24 cellular contexts compared by ENCODE assay signal in the genomic region with DNA sequence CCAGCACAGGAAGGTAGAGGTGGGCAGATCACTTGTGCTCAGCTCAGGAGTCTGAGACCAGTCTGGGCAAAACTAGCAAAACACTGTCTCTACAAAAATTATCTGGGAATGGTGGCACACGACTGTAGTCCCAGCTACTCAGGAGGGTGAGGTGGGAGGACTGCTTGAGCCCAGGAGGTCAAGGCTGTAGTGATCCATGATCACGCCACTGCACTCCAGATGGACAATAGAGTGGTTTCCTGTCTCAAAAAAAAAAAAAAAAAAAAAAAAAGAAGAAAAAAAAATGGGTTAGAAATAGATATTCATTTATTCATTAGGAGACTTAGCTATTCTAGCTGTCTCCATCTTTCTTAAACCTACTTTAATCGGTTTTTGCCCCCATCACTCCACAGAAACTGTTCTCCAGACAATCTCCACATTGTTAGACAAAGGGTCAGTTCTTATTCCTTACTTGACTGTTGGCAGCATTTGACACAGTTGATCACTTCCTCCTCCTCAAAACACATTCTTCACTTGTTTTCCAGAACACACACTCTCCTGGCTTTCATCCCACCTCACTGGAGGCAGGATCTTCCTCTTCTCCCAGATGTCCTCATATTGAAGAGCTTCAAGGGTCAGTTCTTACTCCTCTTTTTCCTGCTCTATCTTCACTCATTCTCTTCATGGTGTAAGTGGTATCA.
DNase-seq lines count a peak whose midpoint lies in the region; ATAC-seq, FAIRE-seq and TF ChIP-seq lines count a peak whose summit lies in the region.
"Had no signal": no experiment of that assay in that cellular context is flagged by ENCODE, and none has a peak within 500 bp of the region (broad histone marks: within the 10 kb centered on the region; RNA-seq: fewer than 3 reads in every experiment).

No MANE protein-coding gene starts in this region.

- H3K4me3 ChIP-seq in endothelial cell of umbilical vein (replicated peaks in 1 of 3; ENCODE audit: insufficient read depth in 1 of 3, low read depth in 1 of 3, low read length in 3 of 3) (no peak overlapping the region), OCI-LY7 (ENCODE audit: low read depth, low read length, poor library complexity, severe bottlenecking) (no peak overlapping the region), colonic mucosa (no peak overlapping the region)
- H3K4me3 ChIP-seq: GM23248, psoas muscle, tibial artery had no signal

- DNase-seq in RPMI7951 (ENCODE audit: low read depth) (peak; percentile 34), endothelial cell of umbilical vein (ENCODE audit: low read depth, low spot score) (peak; percentile 79), kidney tubule cell (ENCODE audit: low spot score) (peak; percentile 5), OCI-LY7 (ENCODE audit: low spot score) (no peak), colonic mucosa (no peak)
- no peak for DNase-seq in stimulated activated effector memory CD8-positive, alpha-beta T cell treated with anti-CD3 and anti-CD28 coated beads, Interleukin-12 subunit alpha, Interleukin-12 subunit beta, amount 100 ng/mL, for 72 hours (ENCODE audit: low spot score in 2 of 2)
- DNase-seq: cerebellar nuclear complex; effector CD4-positive, alpha-beta T cell; erythroblast; glutamatergic neuron; GM23248; NCI-H1417 treated with DMSO at 0.1 percent for 48 hours; NCI-H446 treated with DMSO at 0.1 percent for 48 hours; OCI-M1; psoas muscle; SHP77; stimulated activated CD4-positive, alpha-beta T cell treated with anti-CD3 and anti-CD28 coated beads, Interleukin-4, amount 100 ng/mL, for 1 hour; stimulated activated naive CD4-positive, alpha-beta T cell treated with Interleukin-2 at 50 U/mL for 16 hours; T-helper 9 cell; tibial artery; WERI-Rb-1 had no signal

- H3K4me1 Mint-ChIP-seq in stimulated activated effector memory CD8-positive, alpha-beta T cell treated with anti-CD3 and anti-CD28 coated beads, Interleukin-12 subunit alpha, Interleukin-12 subunit beta, amount 100 ng/mL, for 72 hours = peaks cover 8% of the 10 kb centered on the region

- H3K79me2 ChIP-seq in endothelial cell of umbilical vein (ENCODE audit: control insufficient read depth, insufficient read depth, low read length) (no peaks in the 10 kb centered on the region), OCI-LY7 (ENCODE audit: insufficient read depth, low read depth, low read length) (no peaks in the 10 kb centered on the region)

- FAIRE-seq in endothelial cell of umbilical vein (lab: Jason Lieb, UNC) = peak; percentile 62

- H3K9ac ChIP-seq in endothelial cell of umbilical vein (replicated peaks; ENCODE audit: extremely low read depth, insufficient read depth, low read length) = no peak overlapping the region
- H3K9ac ChIP-seq in colonic mucosa (ENCODE audit: low read depth in 2 of 2, low read length in 2 of 2) = no peak overlapping the region
- H3K9ac ChIP-seq: GM23248 had no signal

- H3K4me1 ChIP-seq in endothelial cell of umbilical vein (ENCODE audit: control insufficient read depth, extremely low read depth, insufficient read depth, low read length) (peaks cover 19% of the 10 kb centered on the region), OCI-LY7 (ENCODE audit: insufficient read depth, low read length, poor library complexity, severe bottlenecking) (peaks cover 25% of the 10 kb centered on the region), colonic mucosa (no peaks in the 10 kb centered on the region)
- H3K4me1 ChIP-seq: psoas muscle, tibial artery had no signal

- intact Hi-C loops in endothelial cell of umbilical vein (cut with micrococcal nuclease) (no loop called here), OCI-LY7 (cut with micrococcal nuclease; ENCODE audit: unreplicated experiment) (no loop called here), colonic mucosa (cut with DNase I) (no loop called here)

- H3K27me3 ChIP-seq in endothelial cell of umbilical vein (ENCODE audit: control insufficient read depth in 2 of 2, insufficient read depth in 2 of 2, low read length in 2 of 2) = no peaks in the 10 kb centered on the region
- H3K27me3 ChIP-seq in colonic mucosa = no peaks in the 10 kb centered on the region
- H3K27me3 ChIP-seq: neutrophil, tibial artery had no signal

- no peaks in the 10 kb centered on the region for H3K9me3 ChIP-seq in endothelial cell of umbilical vein (replicated peaks; ENCODE audit: control insufficient read depth, insufficient read depth, low read length)
- H3K9me3 ChIP-seq in OCI-LY7 (ENCODE audit: low read length) = no peaks in the 10 kb centered on the region
- no peaks in the 10 kb centered on the region for H3K9me3 ChIP-seq in colonic mucosa
- H3K9me3 ChIP-seq: neutrophil, psoas muscle, tibial artery had no signal

- H3K27ac ChIP-seq in endothelial cell of umbilical vein (ENCODE audit: insufficient read depth, low read depth, low read length) (peak overlapping the region; percentile 14), OCI-LY7 (ENCODE audit: low read depth, low read length, poor library complexity, severe bottlenecking) (no peak overlapping the region), colonic mucosa (no peak overlapping the region)
- H3K27ac ChIP-seq: GM23248, neutrophil, psoas muscle, tibial artery, WERI-Rb-1 had no signal

- CTCF ChIA-PET in endothelial cell of umbilical vein (lab: Charles Lee) = interaction anchor here (0.6 to 1.2 kb wide), 9 partner anchors 17 to 1392 kb away, joined by 3 to 6 read pairs (median 3); no protein-coding TSS in a partner anchor
- CTCF ChIA-PET in OCI-LY7 (lab: Charles Lee; ENCODE audit: unreplicated experiment) = no interaction called here

- no peaks in the 10 kb centered on the region for H3K36me3 ChIP-seq in endothelial cell of umbilical vein (ENCODE audit: control insufficient read depth in 2 of 2, extremely low read depth in 1 of 2, insufficient read depth in 2 of 2, low read length in 2 of 2)
- H3K36me3 ChIP-seq in OCI-LY7 (ENCODE audit: insufficient read depth, low read length) = no peaks in the 10 kb centered on the region
- H3K36me3 ChIP-seq in colonic mucosa = no peaks in the 10 kb centered on the region
- H3K36me3 ChIP-seq: neutrophil, tibial artery, WERI-Rb-1 had no signal

- H3K4me2 ChIP-seq in endothelial cell of umbilical vein (ENCODE audit: insufficient read depth, low read length) = no peak overlapping the region
- H3K4me2 ChIP-seq in OCI-LY7 (ENCODE audit: low read length) = no peak overlapping the region

- no peak for TF ChIP-seq POLR2A in endothelial cell of umbilical vein (IDR thresholded peaks at IDR 0.05; ENCODE audit: low read depth, low read length)

- TF ChIP-seq CTCF in endothelial cell of umbilical vein (IDR thresholded peaks at IDR 0.05; ENCODE audit: extremely low read depth in 1 of 2, insufficient read depth in 1 of 2, low read depth in 1 of 2, low read length in 2 of 2) = no peak
- TF ChIP-seq CTCF in OCI-LY7 (conservative IDR thresholded peaks at IDR 0.05; ENCODE audit: low read length) = no peak
- TF ChIP-seq CTCF in colonic mucosa (IDR thresholded peaks at IDR 0.05) = no peak

- H2AFZ ChIP-seq in endothelial cell of umbilical vein (ENCODE audit: low read depth, low read length) = peak overlapping the region; percentile 33
- no peak overlapping the region for H2AFZ ChIP-seq in OCI-LY7 (ENCODE audit: low read length)
- H2AFZ ChIP-seq: GM23248 had no signal

- POLR2A ChIA-PET in endothelial cell of umbilical vein (lab: Charles Lee) (no interaction called here), OCI-LY7 (lab: Charles Lee) (interaction anchor here (0.6 kb wide), 1 partner anchor 509 kb away, joined by 3 read pairs; no protein-coding TSS in a partner anchor)

- H3K4me3 Mint-ChIP-seq in stimulated activated effector memory CD8-positive, alpha-beta T cell treated with anti-CD3 and anti-CD28 coated beads, Interleukin-12 subunit alpha, Interleukin-12 subunit beta, amount 100 ng/mL, for 72 hours = no peak overlapping the region
- H3K4me3 Mint-ChIP-seq: activated naive CD8-positive, alpha-beta T cell had no signal

- no peaks in the 10 kb centered on the region for H3K36me3 Mint-ChIP-seq in stimulated activated effector memory CD8-positive, alpha-beta T cell treated with anti-CD3 and anti-CD28 coated beads, Interleukin-12 subunit alpha, Interleukin-12 subunit beta, amount 100 ng/mL, for 72 hours

- no peaks in the 10 kb centered on the region for H3K9me3 Mint-ChIP-seq in stimulated activated effector memory CD8-positive, alpha-beta T cell treated with anti-CD3 and anti-CD28 coated beads, Interleukin-12 subunit alpha, Interleukin-12 subunit beta, amount 100 ng/mL, for 72 hours

- dilution Hi-C loops in endothelial cell of umbilical vein (cut with MboI; ENCODE audit: extremely low pct_ligation_motif_present, low sequenced_read_pairs) = no loop called here

- H3K27ac Mint-ChIP-seq in stimulated activated effector memory CD8-positive, alpha-beta T cell treated with anti-CD3 and anti-CD28 coated beads, Interleukin-12 subunit alpha, Interleukin-12 subunit beta, amount 100 ng/mL, for 72 hours = peak overlapping the region; percentile 1
- H3K27ac Mint-ChIP-seq: activated naive CD8-positive, alpha-beta T cell had no signal

- no TSS peak for BruUV-seq in endothelial cell of umbilical vein (replicated peaks; lab: Mats Ljungman, UMichigan)
- BruUV-seq in OCI-LY7 (replicated peaks; lab: Mats Ljungman, UMichigan) = no TSS peak

- ATAC-seq in stimulated activated effector memory CD8-positive, alpha-beta T cell treated with anti-CD3 and anti-CD28 coated beads, Interleukin-12 subunit alpha, Interleukin-12 subunit beta, amount 100 ng/mL, for 72 hours = no peak
- ATAC-seq in HG03378 (IDR thresholded peaks at IDR 0.05; ENCODE audit: unreplicated experiment) = no peak
- ATAC-seq: psoas muscle had no signal

- no peaks in the 10 kb centered on the region for H3K9me2 ChIP-seq in OCI-LY7 (ENCODE audit: insufficient read depth, low read length)

- no peaks in the 10 kb centered on the region for H4K20me1 ChIP-seq in endothelial cell of umbilical vein (replicated peaks; ENCODE audit: control insufficient read depth, extremely low read depth, insufficient read depth, low read length)
- H4K20me1 ChIP-seq in OCI-LY7 (ENCODE audit: insufficient read depth, low read length) = no peaks in the 10 kb centered on the region

- no peaks in the 10 kb centered on the region for H3K9me1 ChIP-seq in endothelial cell of umbilical vein (replicated peaks; ENCODE audit: control insufficient read depth, extremely low read depth, insufficient read depth, low read length)

TF ChIP-seq in endothelial cell of umbilical vein, 7 proteins besides CTCF, POLR2A, EP300 and RAD21 (continues in another document):
- TF ChIP-seq GATA2 (IDR thresholded peaks at IDR 0.05; ENCODE audit: insufficient read depth, insufficient read length, low read depth, low read length) (no peak), POLR2AphosphoS5 (IDR thresholded peaks at IDR 0.05; ENCODE audit: insufficient read depth, low read depth, low read length) (no peak), FOS (IDR thresholded peaks at IDR 0.05; ENCODE audit: borderline replicate concordance, insufficient read depth, low read length) (no peak), JUN (IDR thresholded peaks at IDR 0.05; ENCODE audit: borderline replicate concordance, insufficient read depth, insufficient read length, low read depth) (no peak), MYC (IDR thresholded peaks at IDR 0.05; ENCODE audit: low read depth, low read length) (no peak)
- TF ChIP-seq, protein P1, sequence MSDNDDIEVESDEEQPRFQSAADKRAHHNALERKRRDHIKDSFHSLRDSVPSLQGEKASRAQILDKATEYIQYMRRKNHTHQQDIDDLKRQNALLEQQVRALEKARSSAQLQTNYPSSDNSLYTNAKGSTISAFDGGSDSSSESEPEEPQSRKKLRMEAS (IDR thresholded peaks at IDR 0.05; ENCODE audit: insufficient read depth, insufficient read length) = no peak

Comparison
In these comparisons a context has a peak if more than half of its experiments do, and no peak if none do; other contexts are left out.
1. DNase-seq: peak in RPMI7951 (single experiment), endothelial cell of umbilical vein (single experiment) and kidney tubule cell (single experiment); none in stimulated activated effector memory CD8-positive, alpha-beta T cell treated with anti-CD3 and anti-CD28 coated beads, Interleukin-12 subunit alpha, Interleukin-12 subunit beta, amount 100 ng/mL, for 72 hours (0 of 2), OCI-LY7 (single experiment) and colonic mucosa (single experiment).